In the genomic region with DNA sequence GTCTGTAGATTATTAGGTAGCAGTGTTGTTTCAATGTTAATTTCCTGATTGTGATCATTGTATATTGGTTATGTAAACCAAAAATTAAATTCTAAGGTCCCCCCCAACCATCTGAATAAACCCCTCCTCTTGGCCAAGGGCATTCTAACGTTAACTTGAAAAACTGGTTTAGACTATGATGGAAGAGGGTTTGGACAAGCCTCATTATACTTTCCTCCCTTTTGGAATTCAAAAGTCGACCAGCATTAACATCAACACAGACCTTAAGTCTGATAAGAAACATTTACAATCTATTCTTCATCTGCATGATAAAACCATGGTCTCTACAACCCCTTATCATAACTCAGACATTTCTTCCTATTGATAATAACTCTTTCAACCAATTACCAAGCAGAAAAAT, we compare ENCODE assay signal across 27 cellular contexts.
"Had no signal": no experiment of that assay in that cellular context is flagged by ENCODE, and none has a peak within 500 bp of the region (broad histone marks: within the 10 kb centered on the region; RNA-seq: fewer than 3 reads in every experiment).

No MANE protein-coding gene starts in this region.

- H3K9me3 ChIP-seq: Peyer's patch, SJSA1 had no signal

- H3K4me3 ChIP-seq: Peyer's patch, SJSA1 had no signal

- H3K27me3 Mint-ChIP-seq: activated naive CD4-positive, alpha-beta T cell treated with anti-CD3 and anti-CD28 coated beads, Interleukin-2, amount 50 U/mL, for 24 hours had no signal

- H3K27ac ChIP-seq: SJSA1 had no signal

- H3K36me3 ChIP-seq: Peyer's patch, SJSA1 had no signal

- H3K9me3 Mint-ChIP-seq: activated naive CD4-positive, alpha-beta T cell treated with anti-CD3 and anti-CD28 coated beads, Interleukin-2, amount 50 U/mL, for 24 hours; activated T-helper 1 cell treated with anti-CD3 and anti-CD28 coated beads, Interleukin-12 subunit alpha, Interleukin-12 subunit beta, Interleukin-2, Interleukin-4 antibody, amounts not matched to agents 30 ng/mL and 10 ng/mL and 1 ng/mL, durations not matched to agents 14 hours and 24 hours and 36 hours; T-helper 1 cell treated with Interleukin-12 subunit alpha and Interleukin-12 subunit beta and Interleukin-4 antibody, amounts not matched to agents 30 μg/mL and 1 μg/mL, for 36 hours had no signal

- H3K36me3 Mint-ChIP-seq: activated naive CD4-positive, alpha-beta T cell treated with anti-CD3 and anti-CD28 coated beads, Interleukin-2, amount 50 U/mL, for 24 hours; IgD-negative memory B cell had no signal

- H3K4me3 Mint-ChIP-seq: activated CD8-positive, alpha-beta T cell treated with anti-CD3 and anti-CD28 coated beads, Interleukin-2, amount 10 ng/mL, durations not matched to agents 7 days and 5 days; activated naive CD4-positive, alpha-beta T cell treated with anti-CD3 and anti-CD28 coated beads, Interleukin-2, amount 50 U/mL, for 24 hours; activated T-helper 1 cell treated with anti-CD3 and anti-CD28 coated beads, Interleukin-12 subunit alpha, Interleukin-12 subunit beta, Interleukin-2, Interleukin-4 antibody, amounts not matched to agents 30 ng/mL and 10 ng/mL and 1 ng/mL, durations not matched to agents 14 hours and 24 hours and 36 hours; IgD-negative memory B cell; T-helper 1 cell treated with Interleukin-12 subunit alpha and Interleukin-12 subunit beta and Interleukin-4 antibody, amounts not matched to agents 30 μg/mL and 1 μg/mL, for 36 hours had no signal

- H3K4me1 Mint-ChIP-seq: activated naive CD4-positive, alpha-beta T cell treated with anti-CD3 and anti-CD28 coated beads, Interleukin-2, amount 50 U/mL, for 24 hours; IgD-negative memory B cell had no signal

- H3K27me3 ChIP-seq: Peyer's patch, SJSA1 had no signal

- H3K27ac Mint-ChIP-seq: activated CD8-positive, alpha-beta T cell treated with anti-CD3 and anti-CD28 coated beads, Interleukin-2, amount 10 ng/mL, durations not matched to agents 7 days and 5 days; activated naive CD4-positive, alpha-beta T cell treated with anti-CD3 and anti-CD28 coated beads, Interleukin-2, amount 50 U/mL, for 24 hours; activated T-helper 1 cell treated with anti-CD3 and anti-CD28 coated beads, Interleukin-12 subunit alpha, Interleukin-12 subunit beta, Interleukin-2, Interleukin-4 antibody, amounts not matched to agents 30 ng/mL and 10 ng/mL and 1 ng/mL, durations not matched to agents 14 hours and 24 hours and 36 hours; IgD-negative memory B cell; T-helper 1 cell treated with Interleukin-12 subunit alpha and Interleukin-12 subunit beta and Interleukin-4 antibody, amounts not matched to agents 30 μg/mL and 1 μg/mL, for 36 hours had no signal

- DNase-seq: activated CD4-positive, alpha-beta T cell treated with anti-CD3 and anti-CD28 coated beads for 4 hours; activated CD4-positive, alpha-beta T cell treated with anti-CD3 and anti-CD28 coated beads, Interleukin-2, amount 50 U/mL, for 4 hours; activated CD8-positive, alpha-beta memory T cell treated with anti-CD3 and anti-CD28 coated beads, Interleukin-2, amount 50 U/mL, for 48 hours; activated CD8-positive, alpha-beta T cell treated with anti-CD3 and anti-CD28 coated beads, Interleukin-2, amount 10 ng/mL, durations not matched to agents 7 days and 5 days; activated effector memory CD4-positive, alpha-beta T cell treated with Interleukin-2 at 50 U/mL for 16 hours; activated naive CD4-positive, alpha-beta T cell; activated T-cell treated with anti-CD3 and anti-CD28 coated beads, Interleukin-2, amount 50 U/mL, for 1 hour; aorta; central memory CD4-positive, alpha-beta T cell; KG1; MV-4-11; NCI-H1092 treated with DMSO at 0.1 percent for 48 hours; NCI-H1436; NCI-H1694 treated with DMSO at 0.1 percent for 48 hours; NCI-H2029 treated with DMSO at 0.1 percent for 48 hours; NCI-H2171; NCI-H2227 treated with DMSO at 0.1 percent for 48 hours; NCI-H446 treated with DMSO at 0.1 percent for 48 hours; NCI-H526 treated with DMSO at 0.1 percent for 48 hours; NCI-H82; Peyer's patch; SHP77 had no signal
